Comparison of ENCODE assay signal across 21 cellular contexts in genomic region chr16:10896165-10896564, GRCh38. TPM values are rescaled to one million over a fixed set of nuclear protein-coding genes. Genes with fewer than 3 reads are reported as not detected.
DNase-seq lines count a peak whose midpoint lies in the region; ATAC-seq, FAIRE-seq and TF ChIP-seq lines count a peak whose summit lies in the region.
"Had no signal": no experiment of that assay in that cellular context is flagged by ENCODE, and none has a peak within 500 bp of the region (broad histone marks: within the 10 kb centered on the region; RNA-seq: fewer than 3 reads in every experiment).

No MANE protein-coding gene starts in this region.

- no TSS peak for BruUV-seq in OCI-LY7 (replicated peaks; lab: Mats Ljungman, UMichigan)

- TF ChIP-seq CTCF in GM12865 (IDR thresholded peaks at IDR 0.05; ENCODE audit: insufficient read depth, low read depth, low read length, missing control alignments) = no peak
- no peak for TF ChIP-seq CTCF in OCI-LY7 (conservative IDR thresholded peaks at IDR 0.05; ENCODE audit: low read length)

- H3K4me1 ChIP-seq in OCI-LY7 (ENCODE audit: insufficient read depth, low read length, poor library complexity, severe bottlenecking) = peaks cover 63% of the 10 kb centered on the region
- H3K4me1 ChIP-seq: SJCRH30 had no signal

- H4K20me1 ChIP-seq in OCI-LY7 (ENCODE audit: insufficient read depth, low read length) = peaks cover 20% of the 10 kb centered on the region

- H3K36me3 ChIP-seq in OCI-LY7 (ENCODE audit: insufficient read depth, low read length) = peaks cover 89% of the 10 kb centered on the region
- H3K36me3 ChIP-seq: SJCRH30 had no signal

- POLR2A ChIA-PET in OCI-LY7 (lab: Charles Lee) = interaction anchor here (1.3 kb wide), 1 partner anchor 14 kb away, joined by 3 read pairs; no protein-coding TSS in a partner anchor

- no peak for FAIRE-seq in HTR-8/SVneo (lab: Jason Lieb, UNC)

- peaks cover 73 to 91% of the 10 kb centered on the region in 2 donors for H3K4me1 Mint-ChIP-seq in stimulated activated naive B cell treated with anti-CD40 and anti-IgM and Interleukin-4, amounts not matched to agents 10 μg/mL and 1 μg/mL and 100 μg/mL, for 72 hours

- DNase-seq in GM12865 (ENCODE audit: low read depth) (peak; percentile 58), OCI-LY7 (ENCODE audit: low spot score) (no peak), HTR-8/SVneo (ENCODE audit: insufficient read length, low spot score) (no peak), posterior vena cava (ENCODE audit: low spot score) (no peak)
- no peak for DNase-seq in stimulated activated naive B cell treated with anti-CD40 and anti-IgM and Interleukin-4, amounts not matched to agents 10 μg/mL and 1 μg/mL and 100 μg/mL, for 72 hours
- DNase-seq: ACHN; AML-193; Calu3; CD4-positive, alpha-beta memory T cell; DMS53; HCEC 1CT; NCI-H1417; NCI-H187 treated with DMSO at 0.1 percent for 48 hours; NCI-H446 treated with DMSO at 0.1 percent for 48 hours; NK-92 treated with Interleukin-12 subunit alpha and Interleukin-12 subunit beta, amount 100 ng/mL, for 24 hours; PC-3; SJCRH30; T-helper 2 cell had no signal

- peaks cover 9% of the 10 kb centered on the region; the same call in 1 of the 2 replicates for H3K9me3 ChIP-seq in OCI-LY7 (ENCODE audit: low read length)
- H3K9me3 ChIP-seq: SJCRH30 had no signal

- H3K9me3 Mint-ChIP-seq in stimulated activated naive B cell treated with anti-CD40 and anti-IgM and Interleukin-4, amounts not matched to agents 10 μg/mL and 1 μg/mL and 100 μg/mL, for 72 hours = peaks cover 1 to 4% of the 10 kb centered on the region in 2 donors

- ATAC-seq in GM21825 (IDR thresholded peaks at IDR 0.05; ENCODE audit: unreplicated experiment) = peak; percentile 29
- peak in 1 of 2 donors; percentile 6 for ATAC-seq in stimulated activated naive B cell treated with anti-CD40 and anti-IgM and Interleukin-4, amounts not matched to agents 10 μg/mL and 1 μg/mL and 100 μg/mL, for 72 hours (replicated peaks)
- ATAC-seq in GM18909 (IDR thresholded peaks at IDR 0.05; ENCODE audit: poor library complexity, unreplicated experiment) = no peak
- ATAC-seq: PC-3 had no signal

- H3K9me2 ChIP-seq in OCI-LY7 (ENCODE audit: insufficient read depth, low read length) = no peaks in the 10 kb centered on the region

- H3K4me3 ChIP-seq in GM12865 (ENCODE audit: low read depth, low read length) (no peak overlapping the region), OCI-LY7 (ENCODE audit: low read depth, low read length, poor library complexity, severe bottlenecking) (no peak overlapping the region)
- H3K4me3 ChIP-seq: SJCRH30 had no signal

- intact Hi-C loops in OCI-LY7 (cut with micrococcal nuclease; ENCODE audit: unreplicated experiment) (loop anchor here (10.0 kb wide), 1 partner anchor 1801 kb away; the partner anchor contains the start of gene HAPSTR1), posterior vena cava (cut with DNase I) (no loop called here)

- CTCF ChIA-PET in OCI-LY7 (lab: Charles Lee; ENCODE audit: unreplicated experiment) = no interaction called here

- peak overlapping the region; percentile 95 for H3K27ac Mint-ChIP-seq in stimulated activated naive B cell treated with anti-CD40 and anti-IgM and Interleukin-4, amounts not matched to agents 10 μg/mL and 1 μg/mL and 100 μg/mL, for 72 hours
- H3K27ac Mint-ChIP-seq: CD4-positive, alpha-beta memory T cell had no signal

- H2AFZ ChIP-seq in OCI-LY7 (ENCODE audit: low read length) = no peak overlapping the region

- peaks cover 79 to 88% of the 10 kb centered on the region in 2 donors for H3K36me3 Mint-ChIP-seq in stimulated activated naive B cell treated with anti-CD40 and anti-IgM and Interleukin-4, amounts not matched to agents 10 μg/mL and 1 μg/mL and 100 μg/mL, for 72 hours
- H3K36me3 Mint-ChIP-seq: CD4-positive, alpha-beta memory T cell had no signal

- peak overlapping the region; percentile 50 for H3K27ac ChIP-seq in OCI-LY7 (ENCODE audit: low read depth, low read length, poor library complexity, severe bottlenecking)
- H3K27ac ChIP-seq: RWPE1, SJCRH30 had no signal

- no peaks in the 10 kb centered on the region for H3K27me3 Mint-ChIP-seq in stimulated activated naive B cell treated with anti-CD40 and anti-IgM and Interleukin-4, amounts not matched to agents 10 μg/mL and 1 μg/mL and 100 μg/mL, for 72 hours

- peak overlapping the region; percentile 52 for H3K4me2 ChIP-seq in OCI-LY7 (ENCODE audit: low read length)

- peaks cover 41% of the 10 kb centered on the region for H3K79me2 ChIP-seq in OCI-LY7 (ENCODE audit: insufficient read depth, low read depth, low read length)

- peak overlapping the region; percentile 55 to 78 for H3K4me3 Mint-ChIP-seq in stimulated activated naive B cell treated with anti-CD40 and anti-IgM and Interleukin-4, amounts not matched to agents 10 μg/mL and 1 μg/mL and 100 μg/mL, for 72 hours
- H3K4me3 Mint-ChIP-seq: CD4-positive, alpha-beta memory T cell had no signal

RNA-seq across cellular contexts. Expression of gene CIITA, which starts 19.2 kb away (rescaled TPM):
- total RNA-seq in OCI-LY7 (2014; rRNA removed; shearing (Covaris generic)) = 56.1 and 68.7 TPM in 2 replicates
- 101 and 124 TPM in 2 replicates for total RNA-seq in OCI-LY7 (2022)
- 10 to 100 TPM; 10.0 to 11.9 TPM for total RNA-seq in posterior vena cava
- total RNA-seq: PC-3 had no signal

RNA-seq across cellular contexts. Expression of gene DEXI, which starts 46.1 kb away (rescaled TPM):
- 12.7 and 17.6 TPM in 2 replicates for total RNA-seq in OCI-LY7 (2014; rRNA removed; shearing (Covaris generic))
- total RNA-seq in OCI-LY7 (2022) (13.5 and 15.1 TPM in 2 replicates), posterior vena cava (10 to 100 TPM; 36.0 to 39.8 TPM)

RNA-seq across cellular contexts. Expression of gene CLEC16A, which starts 48.2 kb away (rescaled TPM):
- 26.2 and 31.1 TPM in 2 replicates for total RNA-seq in OCI-LY7 (2014; rRNA removed; shearing (Covaris generic))
- total RNA-seq in OCI-LY7 (2022) (50.9 and 52.0 TPM in 2 replicates), posterior vena cava (10 to 100 TPM; 19.4 to 20.1 TPM)

Comparison
In these comparisons a context has a peak if more than half of its experiments do, and no peak if none do; other contexts are left out.
1. RNA of gene CIITA, which starts 19.2 kb away (total RNA-seq): 56.1 to 124 TPM in OCI-LY7; 10.0 to 11.9 TPM in posterior vena cava; every median in the first group is over 4 times any median in the second.